Comparison of ENCODE assay signal across 8 cellular contexts in genomic region chr1:43172532-43172972, GRCh38. TPM values are rescaled to one million over a fixed set of nuclear protein-coding genes. Genes with fewer than 3 reads are reported as not detected.
A peak's percentile ranks its signal among the peaks of the same experiment; 100 is the strongest.
DNase-seq lines count a peak whose midpoint lies in the region; ATAC-seq lines count a peak whose summit lies in the region.

No MANE protein-coding gene starts in this region.

- H3K27me3 ChIP-seq in endocrine pancreas (ENCODE audit: control insufficient read depth, insufficient read depth, low read length) = no peaks in the 10 kb centered on the region

- H3K36me3 ChIP-seq in endocrine pancreas (ENCODE audit: control insufficient read depth, insufficient read depth, low read length) (no peaks in the 10 kb centered on the region), mesodermal cell (ENCODE audit: control insufficient read depth, insufficient read depth, low read length) (peaks cover 34% of the 10 kb centered on the region)

- 1 to 2% methylated on average over 9 to 11 of the region's 19 CpGs for WGBS in mesodermal cell (ENCODE audit: insufficient coverage in 2 of 2), 2 experiments

- DNase-seq in AG08396 (ENCODE audit: low spot score) = peak; percentile 93
- DNase-seq in GM19238 (ENCODE audit: insufficient read length, low spot score) = peak; percentile 77
- DNase-seq in NCI-H524 treated with DMSO at 0.1 percent for 48 hours (lab: John Stamatoyannopoulos, UW) = peak; percentile 42
- peak; percentile 82 to 83 for DNase-seq in activated CD4-positive, alpha-beta T cell treated with anti-CD3 and anti-CD28 coated beads, Interleukin-2, amount 50 U/mL, for 4 hours
- DNase-seq in stimulated activated CD8-positive, alpha-beta memory T cell treated with anti-CD3 and anti-CD28 coated beads, Interleukin-12 subunit alpha, Interleukin-12 subunit beta, amount 100 ng/mL, for 24 hours (ENCODE audit: extremely low read depth) = peak; percentile 70

- H3K27ac ChIP-seq in mesodermal cell (ENCODE audit: low read depth, low read length, severe bottlenecking) = peak overlapping the region; percentile 86

- peaks cover 8% of the 10 kb centered on the region for H3K4me1 ChIP-seq in endocrine pancreas (ENCODE audit: control insufficient read depth, insufficient read depth, low read length)
- H3K4me1 ChIP-seq in mesodermal cell (ENCODE audit: control insufficient read depth, insufficient read depth, low read length, poor library complexity, severe bottlenecking) = peaks cover 4% of the 10 kb centered on the region

- H3K9ac ChIP-seq in endocrine pancreas (ENCODE audit: control insufficient read depth, insufficient read depth, low read length) = no peak overlapping the region

- peak overlapping the region; percentile 63 for H3K4me3 ChIP-seq in endocrine pancreas (ENCODE audit: control insufficient read depth, insufficient read depth, low read length)
- peak overlapping the region; percentile 86 for H3K4me3 ChIP-seq in mesodermal cell (ENCODE audit: extremely low read depth, insufficient read depth, low read length, poor library complexity, severe bottlenecking)

- H3K9me3 ChIP-seq in endocrine pancreas (ENCODE audit: control insufficient read depth, low read length) = no peaks in the 10 kb centered on the region
- H3K9me3 ChIP-seq in mesodermal cell (ENCODE audit: control insufficient read depth, low read length) = peaks cover 5% of the 10 kb centered on the region

- peak; percentile 42 for ATAC-seq in HG03442 (IDR thresholded peaks at IDR 0.05; ENCODE audit: unreplicated experiment)

RNA-seq across cellular contexts. Expression of gene CFAP57, which starts 0.4 kb away (rescaled TPM):
- 0.77 TPM for polyA plus RNA-seq in mesodermal cell (2013, experiment 1 of 2)
- 0.76 TPM for polyA plus RNA-seq in mesodermal cell (2013, experiment 2 of 2)

RNA-seq across cellular contexts. Expression of gene EBNA1BP2, which starts 0.5 kb away (rescaled TPM):
- polyA plus RNA-seq in mesodermal cell (2013, experiment 1 of 2) = 102 TPM
- 103 TPM for polyA plus RNA-seq in mesodermal cell (2013, experiment 2 of 2)

Comparison
In these comparisons a context has a peak if more than half of its experiments do, and no peak if none do; other contexts are left out.
1. Peak in every context shown above with its lines: DNase-seq, ATAC-seq, H3K4me3 ChIP-seq and H3K27ac ChIP-seq.
2. DNase-seq: peak in every context shown above with its lines; median percentile 93 in AG08396; 82 in activated CD4-positive, alpha-beta T cell treated with anti-CD3 and anti-CD28 coated beads, Interleukin-2, amount 50 U/mL, for 4 hours; 77 in GM19238; 70 in stimulated activated CD8-positive, alpha-beta memory T cell treated with anti-CD3 and anti-CD28 coated beads, Interleukin-12 subunit alpha, Interleukin-12 subunit beta, amount 100 ng/mL, for 24 hours; 42 in NCI-H524 treated with DMSO at 0.1 percent for 48 hours.